In the genomic region with DNA sequence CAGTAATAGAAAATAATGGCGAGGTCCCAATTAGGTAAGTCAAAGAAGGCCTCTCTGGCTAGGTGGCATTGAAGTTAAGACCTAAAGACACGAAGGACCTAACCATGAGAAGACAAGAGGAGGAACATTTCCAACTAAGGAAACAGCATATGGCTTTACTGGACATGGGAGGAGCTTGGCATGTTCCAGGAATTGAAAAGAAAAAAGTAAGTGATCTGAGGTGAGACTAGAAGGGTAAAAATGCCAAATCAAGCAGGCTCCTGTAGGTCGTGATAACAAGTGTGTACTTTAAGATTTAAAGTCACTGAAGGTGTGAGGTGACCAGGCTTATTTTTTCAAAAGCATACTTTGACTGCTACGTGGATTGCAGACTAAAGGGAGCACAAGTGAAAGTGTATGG, we compare ENCODE assay signal across 24 cellular contexts. TPM values are rescaled to one million over a fixed set of nuclear protein-coding genes. Genes with fewer than 3 reads are reported as not detected.
DNase-seq lines count a peak whose midpoint lies in the region; ATAC-seq, FAIRE-seq and TF ChIP-seq lines count a peak whose summit lies in the region.
"Had no signal": no experiment of that assay in that cellular context is flagged by ENCODE, and none has a peak within 500 bp of the region (broad histone marks: within the 10 kb centered on the region; RNA-seq: fewer than 3 reads in every experiment).

No MANE protein-coding gene starts in this region.

- FAIRE-seq in K562 (lab: Jason Lieb, UNC): peak; percentile 37
- FAIRE-seq: A549, GM12878, GM12892, GM18507 had no signal

- H3K36me3 ChIP-seq in K562 (ENCODE audit: control insufficient read depth, insufficient read depth, low read length) (no peaks in the 10 kb centered on the region; the same call in 2 of the 3 replicates), stomach (peaks cover 10 to 96% (median 72%) of the 10 kb centered on the region in 4 donors)

- H4K20me1 ChIP-seq in K562 (replicated peaks; ENCODE audit: control insufficient read depth, insufficient read depth, low read length): no peaks in the 10 kb centered on the region
- H4K20me1 ChIP-seq: BLaER1 treated with 17β-estradiol and CSF1 and Interleukin-3, amounts not matched to agents 10 nM and 100 nM had no signal

- H3K4me1 ChIP-seq in K562 (replicated peaks in 1 of 2; ENCODE audit: control insufficient read depth in 2 of 2, insufficient read depth in 2 of 2, low read length in 2 of 2): peaks cover 0 to 4% of the 10 kb centered on the region in 2 experiments; a peak in 2 of 5 replicates
- H3K4me1 ChIP-seq in stomach: peaks cover 0 to 6% (median 2%) of the 10 kb centered on the region in 4 donors
- H3K4me1 ChIP-seq: A549; BLaER1 treated with 17β-estradiol and CSF1 and Interleukin-3, amounts not matched to agents 10 nM and 100 nM; Caco-2 had no signal

- ATAC-seq in K562: peak; percentile 71
- ATAC-seq: A549; CD8-positive, alpha-beta T cell; GM12878 had no signal

- peaks cover 49% of the 10 kb centered on the region for H3K36me3 Mint-ChIP-seq in nephron progenitor cell (ENCODE audit: low read depth)

- POLR2A ChIA-PET in K562 (lab: Yijun Ruan, JAX): interaction anchor here (0.6 to 1.9 kb wide), 5 partner anchors 8 to 53 kb away, joined by 3 to 7 read pairs (median 3); no protein-coding TSS in a partner anchor

- peak overlapping the region; percentile 11; the same call in 1 of the 2 replicates for H2AFZ ChIP-seq in K562 (ENCODE audit: low read depth, low read length)

- H3K9me3 ChIP-seq in K562 (replicated peaks; ENCODE audit: control insufficient read depth, insufficient read depth, low read depth, low read length): no peaks in the 10 kb centered on the region
- no peaks in the 10 kb centered on the region for H3K9me3 ChIP-seq in stomach
- H3K9me3 ChIP-seq: A549; BLaER1 treated with 17β-estradiol and CSF1 and Interleukin-3, amounts not matched to agents 10 nM and 100 nM; Caco-2 had no signal

- no peak for TF ChIP-seq POLR2A in K562 (conservative IDR thresholded peaks at IDR 0.05)
- no peak for TF ChIP-seq POLR2A in stomach (IDR thresholded peaks at IDR 0.05)

- peak in 1 of 4 experiments; percentile 32 for DNase-seq in K562 (ENCODE audit: extremely low read depth in 1 of 4, low spot score in 3 of 4)
- no peak for DNase-seq in nephron progenitor cell
- DNase-seq in stomach: no peak
- DNase-seq in dorsolateral prefrontal cortex: no peak
- DNase-seq in SHP77 treated with DMSO at 0.1 percent for 48 hours (lab: John Stamatoyannopoulos, UW): no peak
- DNase-seq: AML-193; Caco-2; CD4-positive, alpha-beta T cell; CD8-positive, alpha-beta T cell; DMS 273 treated with DMSO at 0.1 percent for 48 hours; DMS153; DMS53; DMS79; DND-41; EL; GDM1 had no signal

- WGBS in K562 (ENCODE audit: insufficient coverage, low coverage, missing lambda C conversion rate): 28% methylated on average over 4 of the region's 4 CpGs
- WGBS in stomach, 5 donors: 38 to 67% (median 52%) methylated on average over 4 of the region's 4 CpGs

- H3K4me3 ChIP-seq in K562 (no peak overlapping the region), stomach (no peak overlapping the region), dorsolateral prefrontal cortex (no peak overlapping the region)
- H3K4me3 ChIP-seq: A549; BLaER1 treated with 17β-estradiol and CSF1 and Interleukin-3, amounts not matched to agents 10 nM and 100 nM; GM12878 had no signal

- no peak overlapping the region for H3K4me3 Mint-ChIP-seq in nephron progenitor cell
- H3K4me3 Mint-ChIP-seq: B cell; CD4-positive, alpha-beta T cell; CD8-positive, alpha-beta T cell had no signal

- TF ChIP-seq CTCF in K562 (IDR thresholded peaks at IDR 0.05 in 2 of 3, conservative IDR thresholded peaks at IDR 0.05 in 1 of 3; ENCODE audit: insufficient read depth in 2 of 3, low read depth in 1 of 3, low read length in 3 of 3): no peak
- TF ChIP-seq CTCF in nephron progenitor cell (IDR thresholded peaks at IDR 0.05): no peak
- TF ChIP-seq CTCF in stomach (IDR thresholded peaks at IDR 0.05): no peak
- TF ChIP-seq CTCF in dorsolateral prefrontal cortex (IDR thresholded peaks at IDR 0.05 in 54 of 56, conservative IDR thresholded peaks at IDR 0.05 in 2 of 56; ENCODE audit: low read depth in 1 of 56, partially characterized antibody in 56 of 56): no peak

- H3K9ac ChIP-seq in K562 (ENCODE audit: insufficient read depth in 1 of 2, low read depth in 2 of 2, low read length in 2 of 2): no peak overlapping the region
- H3K9ac ChIP-seq: BLaER1 treated with 17β-estradiol and CSF1 and Interleukin-3, amounts not matched to agents 10 nM and 100 nM had no signal

- no peaks in the 10 kb centered on the region for H3K9me1 ChIP-seq in K562 (ENCODE audit: control insufficient read depth, insufficient read depth, low read length)

- intact Hi-C loops in K562 (cut with micrococcal nuclease): no loop called here
- intact Hi-C loops in stomach (cut with DNase I; ENCODE audit: low total_unique reads): no loop called here
- intact Hi-C loops in dorsolateral prefrontal cortex (cut with DNase I): no loop called here

- peaks cover 7% of the 10 kb centered on the region for H3K9me3 Mint-ChIP-seq in nephron progenitor cell
- H3K9me3 Mint-ChIP-seq: CD4-positive, alpha-beta T cell; CD8-positive, alpha-beta T cell had no signal

- in situ Hi-C loops in K562 (cut with MboI): no loop called here

- H3K27me3 ChIP-seq in K562 (ENCODE audit: control insufficient read depth in 2 of 2, insufficient read depth in 2 of 2, low read length in 2 of 2) (no peaks in the 10 kb centered on the region), stomach (no peaks in the 10 kb centered on the region), dorsolateral prefrontal cortex (no peaks in the 10 kb centered on the region)
- H3K27me3 ChIP-seq: BLaER1 treated with 17β-estradiol and CSF1 and Interleukin-3, amounts not matched to agents 10 nM and 100 nM had no signal

- no TSS peak for BruUV-seq in K562 (replicated peaks; lab: Mats Ljungman, UMichigan)

- no peaks in the 10 kb centered on the region for H3K79me2 ChIP-seq in K562 (ENCODE audit: control insufficient read depth, insufficient read depth, low read length)

- peak overlapping the region; percentile 24; the same call in 1 of the 3 replicates for H3K27ac ChIP-seq in K562 (ENCODE audit: extremely low read depth, low read depth, low read length)
- peak overlapping the region; percentile 36 to 69 (median 68) for H3K27ac ChIP-seq in stomach
- H3K27ac ChIP-seq in dorsolateral prefrontal cortex: no peak overlapping the region
- H3K27ac ChIP-seq: 22Rv1; A549; BLaER1 treated with 17β-estradiol and CSF1 and Interleukin-3, amounts not matched to agents 10 nM and 100 nM; C4-2B had no signal

- TF ChIP-seq RAD21 in K562 (CRISPR knock-in tag; conservative IDR thresholded peaks at IDR 0.05 in 1 of 2, IDR thresholded peaks at IDR 0.05 in 1 of 2): no peak

- H3K4me2 ChIP-seq in K562 (ENCODE audit: insufficient read depth, low read length): no peak overlapping the region
- H3K4me2 ChIP-seq: A549; BLaER1 treated with 17β-estradiol and CSF1 and Interleukin-3, amounts not matched to agents 10 nM and 100 nM had no signal

- TF ChIP-seq EP300 in K562 (IDR thresholded peaks at IDR 0.05; ENCODE audit: low read length) (no peak), stomach (IDR thresholded peaks at IDR 0.05) (no peak)

- H3K4me1 Mint-ChIP-seq in nephron progenitor cell: no peaks in the 10 kb centered on the region
- H3K4me1 Mint-ChIP-seq: B cell had no signal

- H3K27ac Mint-ChIP-seq in nephron progenitor cell: peak overlapping the region; percentile 3
- H3K27ac Mint-ChIP-seq: B cell; CD4-positive, alpha-beta T cell; CD8-positive, alpha-beta T cell had no signal

- H3K27me3 Mint-ChIP-seq in nephron progenitor cell (ENCODE audit: low read depth, poor library complexity): no peaks in the 10 kb centered on the region
- H3K27me3 Mint-ChIP-seq: B cell; CD4-positive, alpha-beta T cell had no signal

- CTCF ChIA-PET in K562 (lab: Yijun Ruan, JAX; ENCODE audit: low intra/inter-chr PET ratio): no interaction called here

TF ChIP-seq in K562, 482 proteins besides CTCF, POLR2A, EP300 and RAD21 (continues in another document):
- TF ChIP-seq, protein P1, sequence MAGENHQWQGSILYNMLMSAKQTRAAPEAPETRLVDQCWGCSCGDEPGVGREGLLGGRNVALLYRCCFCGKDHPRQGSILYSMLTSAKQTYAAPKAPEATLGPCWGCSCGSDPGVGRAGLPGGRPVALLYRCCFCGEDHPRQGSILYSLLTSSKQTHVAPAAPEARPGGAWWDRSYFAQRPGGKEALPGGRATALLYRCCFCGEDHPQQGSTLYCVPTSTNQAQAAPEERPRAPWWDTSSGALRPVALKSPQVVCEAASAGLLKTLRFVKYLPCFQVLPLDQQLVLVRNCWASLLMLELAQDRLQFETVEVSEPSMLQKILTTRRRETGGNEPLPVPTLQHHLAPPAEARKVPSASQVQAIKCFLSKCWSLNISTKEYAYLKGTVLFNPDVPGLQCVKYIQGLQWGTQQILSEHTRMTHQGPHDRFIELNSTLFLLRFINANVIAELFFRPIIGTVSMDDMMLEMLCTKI (IDR thresholded peaks at IDR 0.05; ENCODE audit: partially characterized antibody): no peak
- TF ChIP-seq ARID1B (IDR thresholded peaks at IDR 0.05): 0 out of 2 replicates have a peak, but pooled peaks have one; percentile 30

RNA-seq across cellular contexts. Expression of a gene that starts 13.4 kb away (rescaled TPM):
- total RNA-seq in K562 (2011; cell fraction: chromatin; rRNA removed; ENCODE audit: low replicate concordance): 52.5 and 118 TPM in 2 replicates
- total RNA-seq in K562 (2011; cell fraction: nucleolus; rRNA removed): 60.3 and 60.5 TPM in 2 replicates
- total RNA-seq in K562 (2011; cell fraction: nucleoplasm; rRNA removed): 87.2 and 123 TPM in 2 replicates
- total RNA-seq in K562 (2014; rRNA removed) (33.3 and 37.7 TPM in 2 replicates), K562 (2014; rRNA removed; fragmentation: Illumina TruSeq; extraction: Trizol) (54.6 and 56.9 TPM in 2 replicates), K562 (2015; rRNA removed; fragmentation: Illumina TruSeq; extraction: Trizol) (41.0 and 44.7 TPM in 2 replicates), K562 (2021) (46.9 and 48.0 TPM in 2 replicates), stomach (10 to 100 TPM in 4 of 5 donors, 1 to 10 TPM in 1; 2.6 to 37.3 (median 16.1) TPM), dorsolateral prefrontal cortex (10 to 100 TPM; 30.4 to 58.6 (median 44.3) TPM)
- polyA plus RNA-seq in K562 (2011; rRNA removed) (45.6 and 63.4 TPM in 2 replicates), K562 (2014; fragmentation: Illumina TruSeq; extraction: Trizol) (36.4 and 40.4 TPM in 2 replicates), K562 (2014; fragmentation: Nextera tagmentation; extraction: Ambion mirVana) (10 to 100 TPM; 28.8 to 33.9 TPM), K562 (2014; rRNA removed) (35.8 and 39.1 TPM in 2 replicates), stomach (1 to 10 TPM; 4.9 to 9.0 (median 7.3) TPM)
- 20.7 and 27.5 TPM in 2 replicates for polyA plus RNA-seq in K562 (2011; cell fraction: cytosol; rRNA removed)
- polyA plus RNA-seq in K562 (2011; cell fraction: nucleus; rRNA removed): 34.0 and 35.4 TPM in 2 replicates
- 26.4 and 26.8 TPM in 2 replicates for polyA plus RNA-seq in K562 (2012)
- polyA minus RNA-seq in K562 (2011; rRNA and poly(A)+ RNA removed): 57.8 and 68.4 TPM in 2 replicates
- 20.8 and 29.7 TPM in 2 replicates for polyA minus RNA-seq in K562 (2011; cell fraction: cytosol; rRNA and poly(A)+ RNA removed)
- polyA minus RNA-seq in K562 (2011; cell fraction: nucleus; rRNA and poly(A)+ RNA removed): 14.4 and 18.3 TPM in 2 replicates

Comparison
In these comparisons a context has a peak if more than half of its experiments do, and no peak if none do; other contexts are left out.
1. H3K27ac ChIP-seq: peak in K562 (single experiment) and stomach (5 of 5); none in dorsolateral prefrontal cortex (0 of 59).